ENCODE assay signal across 12 cellular contexts in genomic region chr9:127213859-127214258, GRCh38. TPM values are rescaled to one million over a fixed set of nuclear protein-coding genes. Genes with fewer than 3 reads are reported as not detected.
DNase-seq lines count a peak whose midpoint lies in the region; ATAC-seq, FAIRE-seq and TF ChIP-seq lines count a peak whose summit lies in the region.
"Had no signal": no experiment of that assay in that cellular context is flagged by ENCODE, and none has a peak within 500 bp of the region (broad histone marks: within the 10 kb centered on the region; RNA-seq: fewer than 3 reads in every experiment).

No MANE protein-coding gene starts in this region.

- ATAC-seq in GM12878: no peak

- TF ChIP-seq RAD21 in GM12878 (IDR thresholded peaks at IDR 0.05; ENCODE audit: insufficient read depth, low read depth, low read length): no peak

- DNase-seq in AG08395 (ENCODE audit: low spot score) (peak; percentile 25), GM12878 (ENCODE audit: low read depth, low spot score) (no peak), fibroblast of gingiva (ENCODE audit: low read depth) (peak; percentile 16), Ammon's horn (ENCODE audit: low spot score) (no peak), iPS-NIHi11 (ENCODE audit: low spot score) (no peak), NK-92 (lab: John Stamatoyannopoulos, UW; ENCODE audit: unreplicated experiment) (no peak), NCI-H1105 treated with DMSO at 0.1 percent for 48 hours (lab: John Stamatoyannopoulos, UW) (no peak)
- DNase-seq: GF-D8, GOT3 had no signal

- H3K4me3 ChIP-seq in BLaER1: no peak overlapping the region
- H3K4me3 ChIP-seq in GM12878: no peak overlapping the region

- H2AFZ ChIP-seq in GM12878 (ENCODE audit: control insufficient read depth, low read depth, low read length): no peak overlapping the region

- TF ChIP-seq POLR2A in GM12878 (IDR thresholded peaks at IDR 0.05; ENCODE audit: low read depth, low read length): no peak

- 69% methylated on average over 4 of the region's 4 CpGs for WGBS in GM12878 (ENCODE audit: insufficient coverage, insufficient replicate concordance, low lambda C conversion rate, missing lambda C conversion rate)

- no peaks in the 10 kb centered on the region for H3K79me2 ChIP-seq in GM12878 (ENCODE audit: control insufficient read depth, insufficient read depth, low read length)

- TF ChIP-seq CTCF in GM12878 (IDR thresholded peaks at IDR 0.05 in 2 of 3, conservative IDR thresholded peaks at IDR 0.05 in 1 of 3; ENCODE audit: control insufficient read depth in 2 of 3, extremely low read depth in 1 of 3, insufficient read depth in 1 of 3, low read depth in 3 of 3, low read length in 3 of 3): no peak

- RAD21 ChIA-PET in GM12878 (lab: Charles Lee; ENCODE audit: unreplicated experiment): interaction anchor here (1.0 to 1.9 kb wide), 10 partner anchors 30 to 373 kb away, joined by 3 to 13 read pairs (median 4); partner anchors contain the start of gene SLC2A8

- H3K27ac ChIP-seq in BLaER1: no peak overlapping the region
- H3K27ac ChIP-seq in GM12878 (ENCODE audit: control insufficient read depth, insufficient read depth): no peak overlapping the region
- H3K27ac ChIP-seq: C4-2B had no signal

- no peak overlapping the region for H3K9ac ChIP-seq in BLaER1
- no peak overlapping the region for H3K9ac ChIP-seq in GM12878 (ENCODE audit: control insufficient read depth, insufficient read depth, low read length)

- FAIRE-seq in GM12878 (lab: Jason Lieb, UNC): peak; percentile 7

- in situ Hi-C loops in GM12878 (cut with MboI): no loop called here

- no TSS peak for BruUV-seq in GM12878 (replicated peaks; lab: Mats Ljungman, UMichigan)

- H3K36me3 ChIP-seq in BLaER1 (no peaks in the 10 kb centered on the region), GM12878 (ENCODE audit: control insufficient read depth in 2 of 2, insufficient read depth in 2 of 2, low read length in 1 of 2) (no peaks in the 10 kb centered on the region)

- peaks cover 59% of the 10 kb centered on the region for H3K4me1 ChIP-seq in BLaER1
- no peaks in the 10 kb centered on the region for H3K4me1 ChIP-seq in GM12878 (ENCODE audit: control insufficient read depth, insufficient read depth, low read length)

- CTCF ChIA-PET in GM12878 (lab: Yijun Ruan, JAX): interaction anchor here (0.7 to 3.5 kb wide), 29 partner anchors 9 to 707 kb away, joined by 3 to 25 read pairs (median 4); partner anchors contain the start of genes SLC2A8 and TOR2A

- H3K9me3 ChIP-seq in BLaER1 (no peaks in the 10 kb centered on the region), GM12878 (replicated peaks; ENCODE audit: control insufficient read depth, insufficient read depth, low read length) (no peaks in the 10 kb centered on the region)
- H3K9me3 ChIP-seq: Caco-2 had no signal

- H3K4me2 ChIP-seq in BLaER1: peak overlapping the region; percentile 91
- no peak overlapping the region for H3K4me2 ChIP-seq in GM12878 (ENCODE audit: control insufficient read depth, insufficient read depth)

- TF ChIP-seq EP300 in GM12878 (IDR thresholded peaks at IDR 0.05; ENCODE audit: borderline replicate concordance in 1 of 2, control insufficient read depth in 1 of 2, low read depth in 2 of 2, low read length in 2 of 2): no peak

- peaks cover 25% of the 10 kb centered on the region for H4K20me1 ChIP-seq in BLaER1
- no peaks in the 10 kb centered on the region for H4K20me1 ChIP-seq in GM12878 (ENCODE audit: control insufficient read depth, insufficient read depth)

- SMC1A ChIA-PET in GM12878 (lab: Charles Lee; ENCODE audit: uncharacterized antibody, unreplicated experiment): interaction anchor here (0.6 to 4.4 kb wide), 13 partner anchors 11 to 372 kb away, joined by 3 to 35 read pairs (median 4); partner anchors contain the start of gene SLC2A8

- POLR2A ChIA-PET in GM12878 (lab: Charles Lee): no interaction called here

- H3K27me3 ChIP-seq in BLaER1 (no peaks in the 10 kb centered on the region), GM12878 (replicated peaks in 1 of 2; ENCODE audit: control insufficient read depth in 2 of 2, insufficient read depth in 2 of 2, low read length in 1 of 2) (no peaks in the 10 kb centered on the region)

- intact Hi-C loops in GM12878 (cut with micrococcal nuclease; ENCODE audit: unreplicated experiment): loop anchor here (1.0 to 10.0 kb wide), 3 partner anchors 133 to 241 kb away; partner anchors contain the start of genes LRSAM1 and RPL12

TF ChIP-seq in GM12878, 131 proteins besides CTCF, POLR2A, EP300 and RAD21 (continues in another document):
- TF ChIP-seq BMI1 (IDR thresholded peaks at IDR 0.05; ENCODE audit: borderline replicate concordance): no peak
- no peak for TF ChIP-seq MTA3 (IDR thresholded peaks at IDR 0.05; ENCODE audit: borderline replicate concordance, low read length)
- no peak for TF ChIP-seq ETV6 (conservative IDR thresholded peaks at IDR 0.05 in 1 of 2, IDR thresholded peaks at IDR 0.05 in 1 of 2; ENCODE audit: borderline replicate concordance in 1 of 2, low read depth in 1 of 2)
- no peak for TF ChIP-seq RFX5 (IDR thresholded peaks at IDR 0.05; ENCODE audit: low read depth, low read length)
- TF ChIP-seq, protein P1, sequence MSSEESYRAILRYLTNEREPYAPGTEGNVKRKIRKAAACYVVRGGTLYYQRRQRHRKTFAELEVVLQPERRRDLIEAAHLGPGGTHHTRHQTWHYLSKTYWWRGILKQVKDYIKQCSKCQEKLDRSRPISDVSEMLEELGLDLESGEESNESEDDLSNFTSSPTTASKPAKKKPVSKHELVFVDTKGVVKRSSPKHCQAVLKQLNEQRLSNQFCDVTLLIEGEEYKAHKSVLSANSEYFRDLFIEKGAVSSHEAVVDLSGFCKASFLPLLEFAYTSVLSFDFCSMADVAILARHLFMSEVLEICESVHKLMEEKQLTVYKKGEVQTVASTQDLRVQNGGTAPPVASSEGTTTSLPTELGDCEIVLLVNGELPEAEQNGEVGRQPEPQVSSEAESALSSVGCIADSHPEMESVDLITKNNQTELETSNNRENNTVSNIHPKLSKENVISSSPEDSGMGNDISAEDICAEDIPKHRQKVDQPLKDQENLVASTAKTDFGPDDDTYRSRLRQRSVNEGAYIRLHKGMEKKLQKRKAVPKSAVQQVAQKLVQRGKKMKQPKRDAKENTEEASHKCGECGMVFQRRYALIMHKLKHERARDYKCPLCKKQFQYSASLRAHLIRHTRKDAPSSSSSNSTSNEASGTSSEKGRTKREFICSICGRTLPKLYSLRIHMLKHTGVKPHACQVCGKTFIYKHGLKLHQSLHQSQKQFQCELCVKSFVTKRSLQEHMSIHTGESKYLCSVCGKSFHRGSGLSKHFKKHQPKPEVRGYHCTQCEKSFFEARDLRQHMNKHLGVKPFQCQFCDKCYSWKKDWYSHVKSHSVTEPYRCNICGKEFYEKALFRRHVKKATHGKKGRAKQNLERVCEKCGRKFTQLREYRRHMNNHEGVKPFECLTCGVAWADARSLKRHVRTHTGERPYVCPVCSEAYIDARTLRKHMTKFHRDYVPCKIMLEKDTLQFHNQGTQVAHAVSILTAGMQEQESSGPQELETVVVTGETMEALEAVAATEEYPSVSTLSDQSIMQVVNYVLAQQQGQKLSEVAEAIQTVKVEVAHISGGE (CRISPR knock-in tag; IDR thresholded peaks at IDR 0.05): no peak
- no peak for TF ChIP-seq EZH2 (IDR thresholded peaks at IDR 0.05; ENCODE audit: borderline replicate concordance, control insufficient read depth, low read depth, low read length)
- no peak for TF ChIP-seq KAT2A (conservative IDR thresholded peaks at IDR 0.05; ENCODE audit: control insufficient read depth, low read depth, low read length)
- no peak for TF ChIP-seq PAX8 (IDR thresholded peaks at IDR 0.05)
- TF ChIP-seq, protein P2, sequence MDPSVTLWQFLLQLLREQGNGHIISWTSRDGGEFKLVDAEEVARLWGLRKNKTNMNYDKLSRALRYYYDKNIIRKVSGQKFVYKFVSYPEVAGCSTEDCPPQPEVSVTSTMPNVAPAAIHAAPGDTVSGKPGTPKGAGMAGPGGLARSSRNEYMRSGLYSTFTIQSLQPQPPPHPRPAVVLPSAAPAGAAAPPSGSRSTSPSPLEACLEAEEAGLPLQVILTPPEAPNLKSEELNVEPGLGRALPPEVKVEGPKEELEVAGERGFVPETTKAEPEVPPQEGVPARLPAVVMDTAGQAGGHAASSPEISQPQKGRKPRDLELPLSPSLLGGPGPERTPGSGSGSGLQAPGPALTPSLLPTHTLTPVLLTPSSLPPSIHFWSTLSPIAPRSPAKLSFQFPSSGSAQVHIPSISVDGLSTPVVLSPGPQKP (IDR thresholded peaks at IDR 0.05; ENCODE audit: low read depth, low read length): no peak
- no peak for TF ChIP-seq BCL11A (IDR thresholded peaks at IDR 0.05; ENCODE audit: low read depth, low read length)
- no peak for TF ChIP-seq SUZ12 (IDR thresholded peaks at IDR 0.05; ENCODE audit: unreplicated experiment)
- TF ChIP-seq BCL3 (IDR thresholded peaks at IDR 0.05; ENCODE audit: borderline replicate concordance, insufficient read depth, low read depth, low read length, poor library complexity, severe bottlenecking): no peak

RNA-seq across cellular contexts. Expression of gene GARNL3, which starts 50.7 kb away (rescaled TPM):
- total RNA-seq in GM12878 (2013; cell fraction: nucleolus; rRNA removed): 59.4 and 67.2 TPM in 2 replicates
- total RNA-seq in GM12878 (2014; rRNA removed) (8.2 and 9.3 TPM in 2 replicates), GM12878 (2014; rRNA removed; fragmentation: Illumina TruSeq; extraction: Trizol) (7.1 and 7.2 TPM in 2 replicates), GM12878 (2021) (9.4 and 9.8 TPM in 2 replicates)
- 5.1 TPM for polyA plus RNA-seq in GM12878 (2011; ENCODE audit: low read depth)
- polyA plus RNA-seq in GM12878 (2011; rRNA removed) (1.8 and 2.2 TPM in 2 replicates), GM12878 (2014; fragmentation: Illumina TruSeq; extraction: Trizol) (6.9 and 7.6 TPM in 2 replicates), GM12878 (2014; fragmentation: Nextera tagmentation; extraction: Ambion mirVana) (1 to 10 TPM in 1 of 2 experiments, under 1 TPM in 1; 0.89 to 1.3 TPM), GM12878 (2014; rRNA removed) (12.0 and 13.2 TPM in 2 replicates), GM12878 (2016; fragmentation: Nextera tagmentation; extraction: Ambion mirVana) (1 to 10 TPM; 4.9 to 5.6 TPM)
- polyA plus RNA-seq in GM12878 (2011; cell fraction: cytosol; rRNA removed): 0.89 and 1.2 TPM in 2 replicates
- 7.3 and 8.8 TPM in 2 replicates for polyA plus RNA-seq in GM12878 (2011; cell fraction: nucleus; rRNA removed)
- 4.1 and 4.6 TPM in 2 replicates for polyA plus RNA-seq in GM12878 (2012)
- 2.0 and 4.9 TPM in 2 replicates for polyA minus RNA-seq in GM12878 (2011; rRNA and poly(A)+ RNA removed)
- 0.21 TPM in 1 of 2 replicates, not detected in the other for polyA minus RNA-seq in GM12878 (2011; cell fraction: cytosol; rRNA and poly(A)+ RNA removed)
- polyA minus RNA-seq in GM12878 (2011; cell fraction: nucleus; rRNA and poly(A)+ RNA removed): 2.3 and 5.5 TPM in 2 replicates

Comparison
In these comparisons a context has a peak if more than half of its experiments do, and no peak if none do; other contexts are left out.
1. DNase-seq: peak in AG08395 (single experiment) and fibroblast of gingiva (single experiment); none in GM12878 (single experiment), Ammon's horn (single experiment), iPS-NIHi11 (single experiment), NK-92 (single experiment) and NCI-H1105 treated with DMSO at 0.1 percent for 48 hours (single experiment).